ENCODE assay signal across 19 cellular contexts in the genomic region with DNA sequence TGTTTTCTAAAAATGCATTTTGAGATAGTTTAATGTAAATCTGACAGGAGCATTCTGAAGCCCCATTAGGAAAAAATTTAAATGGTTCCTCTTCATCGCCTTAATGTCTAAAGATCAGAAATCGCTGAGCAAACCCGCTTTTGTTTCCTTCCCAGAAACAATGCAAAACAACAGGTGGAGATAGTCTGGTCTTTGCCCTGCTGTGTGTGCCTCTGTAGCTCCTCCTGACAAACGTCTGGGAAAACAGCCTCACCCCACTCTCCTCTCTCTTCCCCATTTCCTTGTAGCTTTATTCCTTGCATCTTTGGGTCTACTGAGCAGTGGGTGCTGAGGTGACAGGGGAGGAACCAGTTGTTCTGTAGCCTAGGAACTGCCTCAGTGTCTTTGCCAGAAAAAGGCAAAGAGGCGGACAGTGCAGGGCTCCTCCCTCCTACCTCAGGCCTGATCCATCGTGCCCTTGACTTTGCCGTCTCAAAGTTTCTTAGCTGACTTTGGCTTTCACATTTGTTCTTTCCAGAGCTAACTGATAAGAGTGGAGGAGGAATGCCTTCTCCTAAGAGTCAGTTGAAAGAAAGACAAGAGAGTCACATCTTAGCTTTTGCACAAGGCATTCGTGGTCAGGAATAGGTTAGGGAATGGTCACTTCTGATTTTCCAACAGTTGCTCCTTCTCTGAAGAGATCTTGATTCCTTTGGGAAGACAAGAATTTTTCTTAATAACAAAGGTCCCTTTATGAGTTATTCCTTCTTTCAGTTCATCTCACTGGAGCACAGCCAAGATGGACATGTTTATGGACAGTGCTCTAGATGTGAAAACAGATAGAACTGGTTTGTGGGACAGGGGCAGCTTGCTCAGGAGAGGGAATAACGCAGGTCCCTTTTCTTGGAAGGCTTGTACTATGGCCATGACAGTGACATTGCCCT. TPM values are rescaled to one million over a fixed set of nuclear protein-coding genes. Genes with fewer than 3 reads are reported as not detected.
DNase-seq lines count a peak whose midpoint lies in the region; ATAC-seq, FAIRE-seq and TF ChIP-seq lines count a peak whose summit lies in the region.
"Had no signal": no experiment of that assay in that cellular context is flagged by ENCODE, and none has a peak within 500 bp of the region (broad histone marks: within the 10 kb centered on the region; RNA-seq: fewer than 3 reads in every experiment).

No MANE protein-coding gene starts in this region.

- H3K4me1 Mint-ChIP-seq in GM23338: peaks cover 8% of the 10 kb centered on the region
- no peaks in the 10 kb centered on the region for H3K4me1 Mint-ChIP-seq in T-helper 17 cell
- peaks cover 8% of the 10 kb centered on the region in 2 experiments for H3K4me1 Mint-ChIP-seq in H9
- H3K4me1 Mint-ChIP-seq: activated naive CD8-positive, alpha-beta T cell treated with anti-CD3 and anti-CD28 coated beads, Interleukin-2, amount 10 ng/mL, durations not matched to agents 7 days and 5 days had no signal

- no peaks in the 10 kb centered on the region for H3K9me2 ChIP-seq in GM23338 (ENCODE audit: insufficient read depth)

- H2BK5ac ChIP-seq in H9 (ENCODE audit: insufficient read length, low read length): no peak overlapping the region

- H3K4me1 ChIP-seq in GM23338 (ENCODE audit: insufficient read depth) (0 out of 2 replicates have a peak, but pooled peaks cover 3% of the 10 kb centered on the region), fibroblast of lung (ENCODE audit: control insufficient read depth, extremely low read depth, insufficient read depth, low read length) (peaks cover 7% of the 10 kb centered on the region), H9 (ENCODE audit: insufficient read depth, low read length) (no peaks in the 10 kb centered on the region)

- H3K36me3 ChIP-seq in GM23338 (ENCODE audit: insufficient read depth) (no peaks in the 10 kb centered on the region; the same call in 1 of the 2 replicates), fibroblast of lung (ENCODE audit: control insufficient read depth, insufficient read depth, low read length) (no peaks in the 10 kb centered on the region)

- H3K4me2 ChIP-seq in GM23338 (no peak overlapping the region), fibroblast of lung (ENCODE audit: extremely low read depth, insufficient read depth, low read length) (no peak overlapping the region), H9 (ENCODE audit: insufficient read depth, insufficient read length, low read length) (no peak overlapping the region)

- H2BK120ac ChIP-seq in H9 (ENCODE audit: low read depth, low read length, poor library complexity, severe bottlenecking): no peak overlapping the region

- H3K27ac Mint-ChIP-seq in GM23338 (no peak overlapping the region; the same call in 1 of the 2 replicates), T-helper 17 cell (no peak overlapping the region), H9 (peak overlapping the region in 1 of 3 experiments; percentile 73; a peak in 1 of 7 replicates)
- H3K27ac Mint-ChIP-seq: activated naive CD8-positive, alpha-beta T cell treated with anti-CD3 and anti-CD28 coated beads, Interleukin-2, amount 10 ng/mL, durations not matched to agents 7 days and 5 days had no signal

- H3K9me3 Mint-ChIP-seq in GM23338 (no peaks in the 10 kb centered on the region), H9 (no peaks in the 10 kb centered on the region)
- H3K9me3 Mint-ChIP-seq: activated naive CD8-positive, alpha-beta T cell treated with anti-CD3 and anti-CD28 coated beads, Interleukin-2, amount 10 ng/mL, durations not matched to agents 7 days and 5 days had no signal

- no peak overlapping the region for H4K8ac ChIP-seq in H9 (replicated peaks; ENCODE audit: insufficient read length, low read depth, low read length)

- H2BK20ac ChIP-seq in H9 (ENCODE audit: low read depth, low read length, poor library complexity, severe bottlenecking): no peak overlapping the region

- no peaks in the 10 kb centered on the region for H3K27me3 ChIP-seq in GM23338 (ENCODE audit: insufficient read depth)
- H3K27me3 ChIP-seq in fibroblast of lung (ENCODE audit: control insufficient read depth, insufficient read depth, low read length): no peaks in the 10 kb centered on the region
- H3K27me3 ChIP-seq in H9 (ENCODE audit: insufficient read depth, low read length): no peaks in the 10 kb centered on the region

- H3K9me3 ChIP-seq in T-helper 17 cell (ENCODE audit: control insufficient read depth, low read length, poor library complexity, severe bottlenecking) (no peaks in the 10 kb centered on the region), fibroblast of lung (ENCODE audit: control insufficient read depth, insufficient read depth, low read depth, low read length) (no peaks in the 10 kb centered on the region), H9 (ENCODE audit: control insufficient read depth, low read depth, low read length) (no peaks in the 10 kb centered on the region)

- H3K36me3 Mint-ChIP-seq in GM23338 (ENCODE audit: low read depth) (no peaks in the 10 kb centered on the region), T-helper 17 cell (ENCODE audit: low read depth) (no peaks in the 10 kb centered on the region), H9 (ENCODE audit: insufficient read depth in 1 of 3, low read depth in 3 of 3) (no peaks in the 10 kb centered on the region)
- H3K36me3 Mint-ChIP-seq: activated naive CD8-positive, alpha-beta T cell treated with anti-CD3 and anti-CD28 coated beads, Interleukin-2, amount 10 ng/mL, durations not matched to agents 7 days and 5 days had no signal

- no peak overlapping the region for H2BK12ac ChIP-seq in H9 (ENCODE audit: insufficient read length, low read depth, low read length)

- H2BK15ac ChIP-seq in H9 (ENCODE audit: low read depth, low read length): no peak overlapping the region

- H4K91ac ChIP-seq in H9 (ENCODE audit: insufficient read length, low read depth, low read length): no peak overlapping the region

- H3K23me2 ChIP-seq in H9 (ENCODE audit: insufficient read length, low read depth, low read length, poor library complexity, severe bottlenecking): no peaks in the 10 kb centered on the region

- no peaks in the 10 kb centered on the region for H3K79me1 ChIP-seq in H9 (ENCODE audit: insufficient read depth, low read depth, low read length, poor library complexity, severe bottlenecking)

- WGBS in H9 (ENCODE audit: extremely low coverage, insufficient read length, low lambda C conversion rate): no CpG with 5 or more reads among the region's 9 CpGs

- H4K20me1 ChIP-seq in GM23338 (replicated peaks; ENCODE audit: insufficient read depth): no peaks in the 10 kb centered on the region; the same call in 1 of the 2 replicates
- H4K20me1 ChIP-seq in fibroblast of lung (ENCODE audit: control insufficient read depth, extremely low read depth, insufficient read depth, low read length): no peaks in the 10 kb centered on the region
- no peaks in the 10 kb centered on the region for H4K20me1 ChIP-seq in H9 (ENCODE audit: control insufficient read depth, insufficient read depth, insufficient read length)

- ATAC-seq in GM23338 (peak; percentile 59), T-helper 17 cell (no peak), sciatic nerve (peak; percentile 78)
- ATAC-seq: HCT116, Panc1 had no signal

- H3K9ac ChIP-seq in fibroblast of lung (ENCODE audit: insufficient read depth, low read length) (no peak overlapping the region), H9 (ENCODE audit: extremely low read depth, insufficient read length, low read length) (no peak overlapping the region)

- intact Hi-C loops in sciatic nerve (cut with DNase I): no loop called here

- H3K4ac ChIP-seq in H9 (ENCODE audit: low read depth, low read length): no peak overlapping the region

- no peak overlapping the region for H3T11ph ChIP-seq in H9 (ENCODE audit: low read length)

- no peak overlapping the region for H4K5ac ChIP-seq in H9 (ENCODE audit: insufficient read length, low read depth, low read length)

- H2AFZ ChIP-seq in GM23338 (no peak overlapping the region), fibroblast of lung (ENCODE audit: low read length) (peak overlapping the region; percentile 35), H9 (ENCODE audit: low read length) (no peak overlapping the region)

- no peak for FAIRE-seq in GM19239 (lab: Jason Lieb, UNC)

- H3K79me2 ChIP-seq in GM23338 (replicated peaks; ENCODE audit: insufficient read depth) (no peaks in the 10 kb centered on the region), fibroblast of lung (ENCODE audit: control insufficient read depth, insufficient read depth, low read length) (no peaks in the 10 kb centered on the region), H9 (ENCODE audit: insufficient read depth, low read length) (no peaks in the 10 kb centered on the region)

- no peak overlapping the region for H3K4me3 Mint-ChIP-seq in GM23338
- peak overlapping the region; percentile 63 for H3K4me3 Mint-ChIP-seq in T-helper 17 cell
- no peak overlapping the region for H3K4me3 Mint-ChIP-seq in H9
- H3K4me3 Mint-ChIP-seq: activated naive CD8-positive, alpha-beta T cell treated with anti-CD3 and anti-CD28 coated beads, Interleukin-2, amount 10 ng/mL, durations not matched to agents 7 days and 5 days had no signal

- no peak overlapping the region for H3K27ac ChIP-seq in GM23338 (ENCODE audit: low read depth)
- peak overlapping the region; percentile 23 for H3K27ac ChIP-seq in fibroblast of lung (ENCODE audit: insufficient read depth, low read length)
- no peak overlapping the region for H3K27ac ChIP-seq in H9 (ENCODE audit: insufficient read length, low read depth, low read length)

- H3K4me3 ChIP-seq in GM23338: no peak overlapping the region
- no peak overlapping the region for H3K4me3 ChIP-seq in fibroblast of lung (replicated peaks in 1 of 4; ENCODE audit: control extremely low read depth in 1 of 4, insufficient read depth in 1 of 4, low read depth in 3 of 4, low read length in 4 of 4)
- H3K4me3 ChIP-seq: lung had no signal

- no peak overlapping the region for H2AK5ac ChIP-seq in H9 (ENCODE audit: insufficient read length, low read length)

- TF ChIP-seq CTCF in GM23338 (conservative IDR thresholded peaks at IDR 0.05; ENCODE audit: low read depth in 2 of 2) (no peak), fibroblast of lung (conservative IDR thresholded peaks at IDR 0.05 in 1 of 2, IDR thresholded peaks at IDR 0.05 in 1 of 2; ENCODE audit: low read depth in 1 of 2, low read length in 2 of 2) (no peak), H9 (conservative IDR thresholded peaks at IDR 0.05) (no peak)

- no peak overlapping the region for H3K23ac ChIP-seq in H9 (ENCODE audit: insufficient read length, low read depth, low read length)

- DNase-seq in GM23338 (ENCODE audit: low spot score) (no peak), T-helper 17 cell (no peak), fibroblast of lung (ENCODE audit: low read depth in 2 of 2) (peak in 1 of 2 donors; percentile 41), sciatic nerve (ENCODE audit: low spot score) (no peak), H9 (no peak), GM19239 (ENCODE audit: insufficient read length, low spot score) (no peak), amniotic stem cell (lab: John Stamatoyannopoulos, UW) (no peak)
- DNase-seq in stimulated activated CD4-positive, alpha-beta T cell treated with anti-CD3 and anti-CD28 coated beads, Interleukin-2, amount 100 ng/mL, for 48 hours: no peak
- DNase-seq: activated CD4-positive, alpha-beta T cell treated with anti-CD3 and anti-CD28 coated beads for 48 hours; activated naive CD8-positive, alpha-beta T cell treated with anti-CD3 and anti-CD28 coated beads, Interleukin-2, amount 10 ng/mL, durations not matched to agents 7 days and 5 days; dermis blood vessel endothelial cell; DMS79; NCI-H526; occipital lobe had no signal

- no peak overlapping the region for H3K14ac ChIP-seq in H9 (ENCODE audit: insufficient read depth, low read length)

- no peaks in the 10 kb centered on the region for H3F3A ChIP-seq in GM23338 (replicated peaks; ENCODE audit: low read depth)

- H3K27me3 Mint-ChIP-seq in GM23338 (ENCODE audit: insufficient read depth, low read depth, poor library complexity): peaks cover 2% of the 10 kb centered on the region
- no peaks in the 10 kb centered on the region for H3K27me3 Mint-ChIP-seq in T-helper 17 cell
- H3K27me3 Mint-ChIP-seq in H9 (ENCODE audit: low read depth): peaks cover 3% of the 10 kb centered on the region; the same call in 1 of the 2 replicates
- H3K27me3 Mint-ChIP-seq: activated naive CD8-positive, alpha-beta T cell treated with anti-CD3 and anti-CD28 coated beads, Interleukin-2, amount 10 ng/mL, durations not matched to agents 7 days and 5 days had no signal

- no peak overlapping the region for H3K18ac ChIP-seq in H9 (ENCODE audit: insufficient read length, low read depth, low read length)

- no peak overlapping the region for H3K56ac ChIP-seq in H9 (ENCODE audit: insufficient read length, low read depth, low read length)

RNA-seq across cellular contexts. Expression of a gene that starts 24.9 kb away (rescaled TPM):
- 15.9 and 17.4 TPM in 2 replicates for total RNA-seq in GM23338 (2014; rRNA removed; shearing (Covaris generic))
- 3.9 and 4.7 TPM in 2 replicates for polyA plus RNA-seq in GM23338 (2016; fragmentation: Nextera tagmentation; extraction: Ambion mirVana)
- 10 to 100 TPM; 27.0 to 30.2 TPM for total RNA-seq in T-helper 17 cell
- 30.3 and 71.3 TPM in 2 replicates for total RNA-seq in fibroblast of lung
- 36.8 and 53.7 TPM in 2 replicates for polyA plus RNA-seq in fibroblast of lung
- polyA plus RNA-seq in fibroblast of lung (2012): 26.3 and 36.3 TPM in 2 replicates
- 43.6 and 62.1 TPM in 2 replicates for polyA minus RNA-seq in fibroblast of lung (ENCODE audit: low replicate concordance)
- total RNA-seq in sciatic nerve: 45.0 TPM
- 0.28 and 0.39 TPM in 2 replicates for total RNA-seq in H9 (2021)

RNA-seq across cellular contexts. Expression of a gene that starts 26.9 kb away (rescaled TPM):
- total RNA-seq in GM23338 (2014; rRNA removed; shearing (Covaris generic)): 15.8 and 24.4 TPM in 2 replicates
- polyA plus RNA-seq in GM23338 (2016; fragmentation: Nextera tagmentation; extraction: Ambion mirVana) (19.3 and 21.5 TPM in 2 replicates), fibroblast of lung (51.0 and 56.8 TPM in 2 replicates)
- total RNA-seq in T-helper 17 cell (10 to 100 TPM; 47.8 to 64.6 TPM), fibroblast of lung (25.2 and 33.4 TPM in 2 replicates), sciatic nerve (38.8 TPM), H9 (2021) (26.4 and 27.4 TPM in 2 replicates)
- polyA plus RNA-seq in fibroblast of lung (2012): 27.7 and 28.5 TPM in 2 replicates
- polyA minus RNA-seq in fibroblast of lung (ENCODE audit: low replicate concordance): 7.9 and 10.4 TPM in 2 replicates

RNA-seq across cellular contexts. Expression of a gene that starts 27.3 kb away (rescaled TPM):
- 37.6 and 45.2 TPM in 2 replicates for total RNA-seq in GM23338 (2014; rRNA removed; shearing (Covaris generic))
- polyA plus RNA-seq in GM23338 (2016; fragmentation: Nextera tagmentation; extraction: Ambion mirVana) (85.7 and 93.1 TPM in 2 replicates), fibroblast of lung (20.2 and 20.3 TPM in 2 replicates)
- total RNA-seq in T-helper 17 cell (10 to 100 TPM; 88.4 to 93.9 TPM), fibroblast of lung (22.1 and 30.9 TPM in 2 replicates), sciatic nerve (79.6 TPM), H9 (2021) (50.2 and 53.4 TPM in 2 replicates)
- polyA plus RNA-seq in fibroblast of lung (2012): 13.5 and 14.9 TPM in 2 replicates
- 59.1 and 61.6 TPM in 2 replicates for polyA minus RNA-seq in fibroblast of lung (ENCODE audit: low replicate concordance)

RNA-seq across cellular contexts. Expression of a gene that starts 49.9 kb away (rescaled TPM):
- 56.0 and 57.7 TPM in 2 replicates for total RNA-seq in GM23338 (2014; rRNA removed; shearing (Covaris generic))
- polyA plus RNA-seq in GM23338 (2016; fragmentation: Nextera tagmentation; extraction: Ambion mirVana): 41.2 and 47.1 TPM in 2 replicates
- total RNA-seq in T-helper 17 cell: 10 to 100 TPM; 59.9 to 63.1 TPM
- 18.2 and 24.6 TPM in 2 replicates for total RNA-seq in fibroblast of lung
- polyA plus RNA-seq in fibroblast of lung: 19.5 and 25.4 TPM in 2 replicates
- 9.0 and 10.4 TPM in 2 replicates for polyA plus RNA-seq in fibroblast of lung (2012)
- polyA minus RNA-seq in fibroblast of lung (ENCODE audit: low replicate concordance): 4.9 and 22.7 TPM in 2 replicates
- total RNA-seq in sciatic nerve: 65.4 TPM
- total RNA-seq in H9 (2021): 57.6 and 57.7 TPM in 2 replicates

RNA-seq across cellular contexts. Expression of a gene that starts 57.1 kb away (rescaled TPM):
- total RNA-seq in GM23338 (2014; rRNA removed; shearing (Covaris generic)): not detected in 2 replicates
- polyA plus RNA-seq in GM23338 (2016; fragmentation: Nextera tagmentation; extraction: Ambion mirVana) (0.23 TPM in 1 of 2 replicates, not detected in the other), fibroblast of lung (not detected in 2 replicates)
- total RNA-seq in T-helper 17 cell (not detected), fibroblast of lung (not detected in 2 replicates), sciatic nerve (not detected), H9 (2021) (not detected in 2 replicates)
- not detected in 2 replicates for polyA plus RNA-seq in fibroblast of lung (2012)
- not detected in 2 replicates for polyA minus RNA-seq in fibroblast of lung (ENCODE audit: low replicate concordance)
- total RNA-seq: dermis blood vessel endothelial cell, lung, occipital lobe, subcutaneous adipose tissue had no signal
- polyA plus RNA-seq: BJ had no signal

Comparison
In these comparisons a context has a peak if more than half of its experiments do, and no peak if none do; other contexts are left out.
1. RNA of a gene that starts 24.9 kb away (total RNA-seq): 30.3 to 71.3 TPM in fibroblast of lung, 45.0 TPM in sciatic nerve (single experiment), 27.0 to 30.2 TPM in T-helper 17 cell and 15.9 to 17.4 TPM in GM23338; 0.28 to 0.39 TPM in H9; every median in the first group is over 10 times any median in the second.